In the genomic region with DNA sequence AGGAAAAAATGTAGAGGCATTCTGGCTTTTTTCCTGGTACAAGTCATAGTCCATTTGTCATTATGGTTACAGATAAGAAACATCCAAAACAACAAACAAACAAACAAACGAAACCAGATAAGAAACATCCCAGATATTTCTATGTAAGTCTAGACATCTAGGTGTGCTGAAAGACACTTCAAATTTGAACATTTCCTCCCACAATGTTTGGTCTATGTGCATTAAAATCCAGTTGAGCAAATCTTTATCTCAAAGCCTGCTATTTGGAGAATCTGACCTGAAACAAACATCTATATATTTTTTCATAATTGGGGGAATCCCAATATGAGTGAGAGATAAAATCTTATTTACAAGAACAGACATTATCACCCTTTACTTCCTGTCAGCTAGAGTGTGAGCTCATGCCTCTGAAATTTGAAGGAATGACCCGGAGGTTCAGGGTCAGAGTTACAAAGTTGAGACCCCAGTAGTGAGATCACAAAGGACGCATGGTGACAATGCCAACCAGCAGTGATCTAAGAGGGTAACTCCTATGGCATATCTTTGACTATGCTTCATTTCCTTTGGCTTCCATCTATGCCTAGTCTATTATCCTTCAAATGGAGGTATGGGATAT, we compare ENCODE assay signal across 14 cellular contexts.
DNase-seq lines count a peak whose midpoint lies in the region; ATAC-seq and TF ChIP-seq lines count a peak whose summit lies in the region.
"Had no signal": no experiment of that assay in that cellular context is flagged by ENCODE, and none has a peak within 500 bp of the region (broad histone marks: within the 10 kb centered on the region; RNA-seq: fewer than 3 reads in every experiment).

No MANE protein-coding gene starts in this region.

- no peak overlapping the region for H2BK12ac ChIP-seq in trophoblast cell (ENCODE audit: low read length)

- H4K8ac ChIP-seq in trophoblast cell (ENCODE audit: low read depth, low read length): no peak overlapping the region

- peak; percentile 18 for DNase-seq in Daoy (ENCODE audit: low read depth)
- no peak for DNase-seq in Panc1 (ENCODE audit: low read depth, low spot score)
- DNase-seq in fibroblast of pulmonary artery (ENCODE audit: low read depth): peak; percentile 30
- peak; percentile 62 to 92 for DNase-seq in trophoblast cell
- DNase-seq in HT-29 (ENCODE audit: low spot score): no peak
- no peak for DNase-seq in NCI-H2081 treated with DMSO at 0.1 percent for 48 hours (lab: John Stamatoyannopoulos, UW)
- DNase-seq: CD8-positive, alpha-beta T cell; COR-L47; DMS53; HCEC 1CT; HFFc6; IMR-90; KG1 had no signal

- TF ChIP-seq CTCF in Panc1 (IDR thresholded peaks at IDR 0.05) (no peak), fibroblast of pulmonary artery (IDR thresholded peaks at IDR 0.05; ENCODE audit: low read length, missing control alignments) (no peak)

- peaks cover 2% of the 10 kb centered on the region for H3K79me1 ChIP-seq in trophoblast cell (ENCODE audit: low read length)

- no peak overlapping the region for H2AK5ac ChIP-seq in trophoblast cell (ENCODE audit: low read length)

- POLR2A ChIA-PET in Panc1 (lab: Charles Lee): no interaction called here

- intact Hi-C loops in Panc1 (cut with micrococcal nuclease; ENCODE audit: unreplicated experiment): no loop called here

- H3K9ac ChIP-seq in trophoblast cell (ENCODE audit: low read length): no peak overlapping the region

- H2BK5ac ChIP-seq in trophoblast cell (ENCODE audit: low read depth, low read length, poor library complexity): no peak overlapping the region

- H4K12ac ChIP-seq in trophoblast cell (ENCODE audit: low read depth, low read length): no peak overlapping the region

- H3K4me2 ChIP-seq in trophoblast cell (ENCODE audit: low read length): no peak overlapping the region

- no TSS peak for BruUV-seq in Panc1 (replicated peaks; lab: Mats Ljungman, UMichigan)

- no peak overlapping the region for H4K91ac ChIP-seq in trophoblast cell (ENCODE audit: low read depth, low read length)

- H2BK120ac ChIP-seq in trophoblast cell (ENCODE audit: insufficient read depth, low read length, poor library complexity): no peak overlapping the region

- H3K18ac ChIP-seq in trophoblast cell (ENCODE audit: low read length): no peak overlapping the region

- WGBS in trophoblast cell (ENCODE audit: extremely low coverage, insufficient coverage, insufficient read length): no CpG with 5 or more reads among the region's 3 CpGs

- no peak overlapping the region for H2AFZ ChIP-seq in trophoblast cell (ENCODE audit: insufficient read depth, low read length, poor library complexity)

- H3K36me3 ChIP-seq in Panc1 (ENCODE audit: control insufficient read depth, insufficient read depth, low read length) (no peaks in the 10 kb centered on the region), trophoblast cell (ENCODE audit: control insufficient read depth in 1 of 2, insufficient read depth in 2 of 2, low read length in 2 of 2) (no peaks in the 10 kb centered on the region)

- in situ Hi-C loops in Panc1 (cut with HindIII; ENCODE audit: low pct_unique_long_range_greater_than_20kb, low sequenced_read_pairs): no loop called here

- H3K79me2 ChIP-seq in trophoblast cell (ENCODE audit: control insufficient read depth, insufficient read depth, low read length, poor library complexity): no peaks in the 10 kb centered on the region

- H3K9me3 ChIP-seq in Panc1 (ENCODE audit: control insufficient read depth, insufficient read depth, low read depth, low read length) (no peaks in the 10 kb centered on the region; the same call in 1 of the 2 replicates), trophoblast cell (ENCODE audit: insufficient read depth, low read depth, low read length) (no peaks in the 10 kb centered on the region)

- CTCF ChIA-PET in Panc1 (lab: Charles Lee): no interaction called here

- H3K4me1 ChIP-seq in Panc1 (ENCODE audit: control insufficient read depth, insufficient read depth, low read length) (peaks cover 19% of the 10 kb centered on the region), trophoblast cell (ENCODE audit: control insufficient read depth in 1 of 2, insufficient read depth in 2 of 2, low read length in 2 of 2) (peaks cover 2% of the 10 kb centered on the region in 2 experiments)

- no peak overlapping the region for H3K23ac ChIP-seq in trophoblast cell (ENCODE audit: low read length)

- H3K4ac ChIP-seq in trophoblast cell (ENCODE audit: low read depth, low read length): no peak overlapping the region

- H3K27ac ChIP-seq in Panc1 (ENCODE audit: low read length): no peak overlapping the region
- no peak overlapping the region for H3K27ac ChIP-seq in trophoblast cell (ENCODE audit: low read depth, low read length)

- H3K27me3 ChIP-seq in Panc1 (ENCODE audit: control insufficient read depth, insufficient read depth, low read length) (no peaks in the 10 kb centered on the region), trophoblast cell (ENCODE audit: insufficient read depth, low read length) (no peaks in the 10 kb centered on the region)

- no peak overlapping the region for H3K14ac ChIP-seq in trophoblast cell (ENCODE audit: low read length)

- H3K4me3 ChIP-seq in Panc1 (ENCODE audit: low read depth in 2 of 2, low read length in 2 of 2) (no peak overlapping the region), fibroblast of pulmonary artery (replicated peaks; ENCODE audit: low read depth, low read length) (no peak overlapping the region), trophoblast cell (ENCODE audit: low read depth, low read length) (no peak overlapping the region)

- peak; percentile 46; the same call in 1 of the 2 replicates for ATAC-seq in Panc1
- ATAC-seq in GM19467 (IDR thresholded peaks at IDR 0.05; ENCODE audit: unreplicated experiment): no peak
- ATAC-seq: CD8-positive, alpha-beta T cell had no signal

Comparison
In these comparisons a context has a peak if more than half of its experiments do, and no peak if none do; other contexts are left out.
1. DNase-seq: peak in Daoy (single experiment), fibroblast of pulmonary artery (single experiment) and trophoblast cell (2 of 2); none in Panc1 (single experiment), HT-29 (single experiment) and NCI-H2081 treated with DMSO at 0.1 percent for 48 hours (single experiment).